Comparison of ENCODE assay signal across 8 cellular contexts in the genomic region with DNA sequence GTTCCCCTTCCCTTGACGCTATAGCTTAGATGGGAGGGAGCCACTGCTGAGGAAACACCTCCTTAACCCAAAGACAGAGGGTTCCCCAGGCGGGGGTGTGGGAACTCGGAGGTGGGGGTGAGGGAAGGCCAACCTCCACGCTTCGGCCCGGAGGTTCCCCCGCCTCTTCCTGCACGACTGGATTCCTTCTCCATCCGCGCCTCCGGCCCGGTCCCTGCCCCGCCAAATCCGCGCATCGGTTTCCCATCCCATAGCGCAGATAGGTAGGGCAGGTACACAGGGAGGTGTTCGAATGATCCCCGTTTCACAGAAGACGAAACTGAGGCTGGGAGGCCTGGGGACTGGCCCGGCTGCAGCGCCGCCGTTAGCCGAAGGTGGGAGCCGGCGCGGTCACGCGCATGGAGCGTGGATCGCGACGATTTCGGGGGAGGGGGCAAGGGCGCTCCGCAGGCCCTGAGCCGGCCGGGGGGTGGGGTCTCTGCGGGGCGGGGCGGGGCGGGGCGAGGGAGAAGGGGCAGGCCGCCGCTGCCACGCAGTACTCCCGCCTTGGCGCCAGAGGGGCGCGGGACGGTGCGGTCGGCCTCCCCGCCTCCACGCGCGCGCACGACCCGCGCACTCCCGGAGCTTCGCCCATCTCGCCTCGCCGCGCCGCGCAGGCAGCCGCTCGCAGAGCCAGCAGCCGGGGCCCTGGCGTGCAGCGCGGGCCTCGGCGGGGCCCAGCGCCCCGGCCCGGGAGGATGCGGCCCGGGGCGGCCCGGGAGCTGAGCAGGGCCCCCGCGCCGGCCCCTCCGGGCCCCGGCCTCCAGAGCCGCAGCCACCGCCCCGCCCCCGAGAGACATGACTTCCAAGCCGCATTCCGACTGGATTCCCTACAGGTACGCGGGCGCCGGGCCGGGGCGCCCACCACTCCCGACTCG. TPM values are rescaled to one million over a fixed set of nuclear protein-coding genes. Genes with fewer than 3 reads are reported as not detected.
DNase-seq lines count a peak whose midpoint lies in the region; ATAC-seq and TF ChIP-seq lines count a peak whose summit lies in the region.

A gene with protein sequence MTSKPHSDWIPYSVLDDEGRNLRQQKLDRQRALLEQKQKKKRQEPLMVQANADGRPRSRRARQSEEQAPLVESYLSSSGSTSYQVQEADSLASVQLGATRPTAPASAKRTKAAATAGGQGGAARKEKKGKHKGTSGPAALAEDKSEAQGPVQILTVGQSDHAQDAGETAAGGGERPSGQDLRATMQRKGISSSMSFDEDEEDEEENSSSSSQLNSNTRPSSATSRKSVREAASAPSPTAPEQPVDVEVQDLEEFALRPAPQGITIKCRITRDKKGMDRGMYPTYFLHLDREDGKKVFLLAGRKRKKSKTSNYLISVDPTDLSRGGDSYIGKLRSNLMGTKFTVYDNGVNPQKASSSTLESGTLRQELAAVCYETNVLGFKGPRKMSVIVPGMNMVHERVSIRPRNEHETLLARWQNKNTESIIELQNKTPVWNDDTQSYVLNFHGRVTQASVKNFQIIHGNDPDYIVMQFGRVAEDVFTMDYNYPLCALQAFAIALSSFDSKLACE (plus strand): TSS at position 538 of the 917 bp plus-strand sequence. CDS start 300 bp downstream, at position 838.

- DNase-seq in G401 (ENCODE audit: low spot score) (peak; percentile 48), NCI-H526 treated with DMSO at 0.1 percent for 48 hours (lab: John Stamatoyannopoulos, UW) (peak; percentile 52), dorsolateral prefrontal cortex (peak in 5 of 10 donors; percentile 27 to 71 (median 50)), memory B cell (ENCODE audit: low spot score in 2 of 2) (no peak), tibial nerve (ENCODE audit: low spot score in 2 of 2) (no peak), DMS79 (lab: John Stamatoyannopoulos, UW) (no peak)
- no peak for DNase-seq in stimulated activated CD4-positive, alpha-beta T cell treated with anti-CD3 and anti-CD28 coated beads, Interleukin-1b, Interleukin-23, amount 100 ng/mL, for 48 hours

- H3K27me3 Mint-ChIP-seq in memory B cell = peaks cover 36% of the 10 kb centered on the region

- peak within 1 kb of the TSS; percentile 77 for H3K4me3 Mint-ChIP-seq in memory B cell

- in situ Hi-C loops in G401 (cut with HindIII; ENCODE audit: low sequenced_read_pairs) = no loop called here

- peak in 1 of 2 donors; percentile 28 for TF ChIP-seq POLR2A in tibial nerve (IDR thresholded peaks at IDR 0.05)

- WGBS in tibial nerve, 2 donors = 2% methylated on average over 35 to 39 of the region's 104 CpGs

- TF ChIP-seq CTCF in dorsolateral prefrontal cortex (IDR thresholded peaks at IDR 0.05 in 54 of 56, conservative IDR thresholded peaks at IDR 0.05 in 2 of 56; ENCODE audit: low read depth in 1 of 56, partially characterized antibody in 56 of 56) = peak in 4 of 56 donors; percentile 8 to 13 (median 10)
- TF ChIP-seq CTCF in tibial nerve (IDR thresholded peaks at IDR 0.05) = no peak

- intact Hi-C loops in dorsolateral prefrontal cortex (cut with DNase I) = no loop called here

- H3K27ac ChIP-seq in dorsolateral prefrontal cortex (peak within 1 kb of the TSS in 56 of 59 donors; percentile 19 to 88 (median 76)), tibial nerve (peak within 1 kb of the TSS in 1 of 4 donors; percentile 66)

- H3K36me3 Mint-ChIP-seq in memory B cell = no peaks in the 10 kb centered on the region

- H3K36me3 ChIP-seq in tibial nerve = no peaks in the 10 kb centered on the region

- H3K4me3 ChIP-seq in dorsolateral prefrontal cortex (peak within 1 kb of the TSS; percentile 41 to 79 (median 65)), tibial nerve (peak within 1 kb of the TSS; percentile 32 to 72 (median 46))

- H3K4me1 ChIP-seq in tibial nerve = peaks cover 0 to 34% (median 3%) of the 10 kb centered on the region in 4 donors

- H3K9me3 Mint-ChIP-seq in memory B cell = no peaks in the 10 kb centered on the region

- H3K9me3 ChIP-seq in tibial nerve = no peaks in the 10 kb centered on the region

- H3K27me3 ChIP-seq in dorsolateral prefrontal cortex (peaks cover 0 to 19% (median 0%) of the 10 kb centered on the region in 45 donors), tibial nerve (no peaks in the 10 kb centered on the region)

- H3K27ac Mint-ChIP-seq in memory B cell = no peak within 1 kb of the TSS

- no peak for TF ChIP-seq EP300 in tibial nerve (IDR thresholded peaks at IDR 0.05)

- H3K4me1 Mint-ChIP-seq in memory B cell = no peaks in the 10 kb centered on the region

- ATAC-seq in memory B cell (ENCODE audit: low read depth) = peak; percentile 74
- ATAC-seq in GM19328 (IDR thresholded peaks at IDR 0.05; ENCODE audit: unreplicated experiment) = no peak

RNA-seq across cellular contexts. Expression of the gene that starts here (rescaled TPM):
- total RNA-seq in G401 (2014; rRNA removed; shearing (Covaris generic)) = 21.4 and 26.5 TPM in 2 replicates
- total RNA-seq in dorsolateral prefrontal cortex = 100 to 1,000 TPM in 2 of 120 experiments, 10 to 100 TPM in 118; 24.6 to 104 (median 74.6) TPM
- 10 to 100 TPM in 3 of 4 donors, 1 to 10 TPM in 1; 9.3 to 14.5 (median 12.5) TPM for total RNA-seq in tibial nerve

Comparison
In these comparisons a context has a peak if more than half of its experiments do, and no peak if none do; other contexts are left out.
1. DNase-seq: peak in G401 (single experiment) and NCI-H526 treated with DMSO at 0.1 percent for 48 hours (single experiment); none in memory B cell (0 of 2), tibial nerve (0 of 2), DMS79 (single experiment) and stimulated activated CD4-positive, alpha-beta T cell treated with anti-CD3 and anti-CD28 coated beads, Interleukin-1b, Interleukin-23, amount 100 ng/mL, for 48 hours (single experiment).